In genomic region chr3:44761347-44762169, GRCh38 we compare ENCODE assay signal across 8 cellular contexts. TPM values are rescaled to one million over a fixed set of nuclear protein-coding genes. Genes with fewer than 3 reads are reported as not detected.
DNase-seq lines count a peak whose midpoint lies in the region; ATAC-seq lines count a peak whose summit lies in the region.

TSS of gene KIAA1143 (minus strand) at chr3:44761619. CDS start at chr3:44761602, 17 bp downstream.
TSS of gene KIF15 (plus strand) at chr3:44761794. CDS start at chr3:44761866, 72 bp downstream.

- DNase-seq in DMS 273 treated with DMSO at 0.1 percent for 48 hours (lab: John Stamatoyannopoulos, UW) (peak; percentile 58), OCI-M1 (lab: John Stamatoyannopoulos, UW) (peak; percentile 98), activated T-cell treated with anti-CD3 and anti-CD28 coated beads for 4 hours (peak; percentile 99), epithelial cell of prostate (ENCODE audit: low read depth, low spot score) (peak; percentile 79), mucosa of gallbladder (ENCODE audit: low spot score) (peak; percentile 98)
- DNase-seq in stimulated activated CD8-positive, alpha-beta memory T cell treated with anti-CD3 and anti-CD28 coated beads, Interleukin-4, amount 100 ng/mL, for 4 hours (ENCODE audit: low read depth in 2 of 2, low spot score in 1 of 2): peak; percentile 96 to 99

- peaks cover 20 to 32% (median 24%) of the 10 kb centered on the region in 3 donors for H3K4me1 Mint-ChIP-seq in IgD-negative memory B cell

- no peaks in the 10 kb centered on the region for H3K27me3 Mint-ChIP-seq in IgD-negative memory B cell

- peak within 1 kb of the TSS; percentile 41 for H3K27ac ChIP-seq in epithelial cell of prostate

- peak within 1 kb of the TSS; percentile 81 to 93 (median 91) for H3K27ac Mint-ChIP-seq in IgD-negative memory B cell

- peaks cover 14% of the 10 kb centered on the region for H3K36me3 Mint-ChIP-seq in IgD-negative memory B cell

- peaks cover 5 to 11% (median 5%) of the 10 kb centered on the region in 3 donors for H3K9me3 Mint-ChIP-seq in IgD-negative memory B cell

- ATAC-seq in GM21529 (IDR thresholded peaks at IDR 0.05; ENCODE audit: unreplicated experiment): peak; percentile 89

- H3K4me3 Mint-ChIP-seq in IgD-negative memory B cell: peak within 1 kb of the TSS; percentile 88 to 99 (median 92)

RNA-seq across cellular contexts. Expression of gene KIAA1143, which starts in this region (rescaled TPM):
- polyA plus RNA-seq in IgD-negative memory B cell: 38.7 TPM
- total RNA-seq in mucosa of gallbladder: 25.8 TPM

RNA-seq across cellular contexts. Expression of gene KIF15, which starts in this region (rescaled TPM):
- 0.60 TPM for polyA plus RNA-seq in IgD-negative memory B cell
- total RNA-seq in mucosa of gallbladder: 1.7 TPM

Comparison
In these comparisons a context has a peak if more than half of its experiments do, and no peak if none do; other contexts are left out.
1. Peak in every context shown above with its lines: DNase-seq, ATAC-seq and H3K27ac ChIP-seq.